10 cellular contexts compared by ENCODE assay signal in genomic region chr5:138545919-138546562, GRCh38. TPM values are rescaled to one million over a fixed set of nuclear protein-coding genes. Genes with fewer than 3 reads are reported as not detected.
DNase-seq lines count a peak whose midpoint lies in the region; ATAC-seq and TF ChIP-seq lines count a peak whose summit lies in the region.
"Had no signal": no experiment of that assay in that cellular context is flagged by ENCODE, and none has a peak within 500 bp of the region (broad histone marks: within the 10 kb centered on the region; RNA-seq: fewer than 3 reads in every experiment).

No MANE protein-coding gene starts in this region.

- no peaks in the 10 kb centered on the region for H3K9me3 Mint-ChIP-seq in activated CD4-positive, alpha-beta T cell treated with anti-CD3 and anti-CD28 coated beads for 36 hours (ENCODE audit: low read depth)
- H3K9me3 Mint-ChIP-seq in activated CD4-positive, alpha-beta T cell treated with anti-CD3 and anti-CD28 coated beads, Interleukin-2, amount 10 ng/mL, durations not matched to agents 7 days and 5 days, result no peaks in the 10 kb centered on the region
- H3K9me3 Mint-ChIP-seq in central memory CD8-positive, alpha-beta T cell, result no peaks in the 10 kb centered on the region

- peaks cover 48% of the 10 kb centered on the region for H3K4me1 Mint-ChIP-seq in activated CD4-positive, alpha-beta T cell treated with anti-CD3 and anti-CD28 coated beads for 36 hours
- H3K4me1 Mint-ChIP-seq in activated CD4-positive, alpha-beta T cell treated with anti-CD3 and anti-CD28 coated beads, Interleukin-2, amount 10 ng/mL, durations not matched to agents 7 days and 5 days, result peaks cover 48% of the 10 kb centered on the region
- peaks cover 56% of the 10 kb centered on the region for H3K4me1 Mint-ChIP-seq in central memory CD8-positive, alpha-beta T cell

- peaks cover 26% of the 10 kb centered on the region for H3K4me1 ChIP-seq in PC-3 (ENCODE audit: insufficient read depth, low read length)
- H3K4me1 ChIP-seq in osteoblast (ENCODE audit: insufficient read depth, low read length), result peaks cover 30% of the 10 kb centered on the region
- peaks cover 0 to 65% (median 28%) of the 10 kb centered on the region in 4 donors for H3K4me1 ChIP-seq in tibial nerve

- TF ChIP-seq POLR2A in tibial nerve (IDR thresholded peaks at IDR 0.05), result no peak

- H3K27me3 ChIP-seq in PC-3 (ENCODE audit: low read length) (no peaks in the 10 kb centered on the region), osteoblast (ENCODE audit: insufficient read depth, low read length) (no peaks in the 10 kb centered on the region), tibial nerve (no peaks in the 10 kb centered on the region), WERI-Rb-1 (ENCODE audit: insufficient read depth, low read depth, severe bottlenecking) (no peaks in the 10 kb centered on the region)

- ATAC-seq in activated CD4-positive, alpha-beta T cell treated with anti-CD3 and anti-CD28 coated beads for 36 hours, result no peak
- ATAC-seq in PC-3, result no peak
- no peak for ATAC-seq in central memory CD8-positive, alpha-beta T cell (replicated peaks; ENCODE audit: extremely low read depth, poor library complexity, severe bottlenecking)
- ATAC-seq: A549 had no signal

- CTCF ChIA-PET in activated CD4-positive, alpha-beta T cell treated with anti-CD3 and anti-CD28 coated beads for 36 hours (lab: Charles Lee), result interaction anchor here (0.6 to 3.9 kb wide), 4 partner anchors 10 to 1559 kb away, joined by 3 to 19 read pairs (median 6); no protein-coding TSS in a partner anchor
- CTCF ChIA-PET in activated CD4-positive, alpha-beta T cell treated with anti-CD3 and anti-CD28 coated beads, Interleukin-2, amount 10 ng/mL, durations not matched to agents 7 days and 5 days (lab: Charles Lee), result interaction anchor here (0.7 to 2.0 kb wide), 3 partner anchors 9 to 96 kb away, joined by 3 to 4 read pairs (median 4); partner anchors contain the start of gene HSPA9
- CTCF ChIA-PET in PC-3 (lab: Charles Lee), result no interaction called here

- POLR2A ChIA-PET in activated CD4-positive, alpha-beta T cell treated with anti-CD3 and anti-CD28 coated beads for 36 hours (lab: Charles Lee), result interaction anchor here (0.7 kb wide), 1 partner anchor 64 kb away, joined by 3 read pairs; no protein-coding TSS in a partner anchor
- POLR2A ChIA-PET in activated CD4-positive, alpha-beta T cell treated with anti-CD3 and anti-CD28 coated beads, Interleukin-2, amount 10 ng/mL, durations not matched to agents 7 days and 5 days (lab: Charles Lee), result interaction anchor here (0.6 kb wide), 1 partner anchor 80 kb away, joined by 6 read pairs; the partner anchor contains the start of gene EGR1
- POLR2A ChIA-PET in PC-3 (lab: Charles Lee; ENCODE audit: unreplicated experiment), result no interaction called here

- H3K27ac Mint-ChIP-seq in activated CD4-positive, alpha-beta T cell treated with anti-CD3 and anti-CD28 coated beads for 36 hours, result no peak overlapping the region
- no peak overlapping the region for H3K27ac Mint-ChIP-seq in activated CD4-positive, alpha-beta T cell treated with anti-CD3 and anti-CD28 coated beads, Interleukin-2, amount 10 ng/mL, durations not matched to agents 7 days and 5 days
- H3K27ac Mint-ChIP-seq in central memory CD8-positive, alpha-beta T cell (ENCODE audit: low read depth), result peak overlapping the region; percentile 99

- no peaks in the 10 kb centered on the region for H3K27me3 Mint-ChIP-seq in activated CD4-positive, alpha-beta T cell treated with anti-CD3 and anti-CD28 coated beads for 36 hours
- H3K27me3 Mint-ChIP-seq in activated CD4-positive, alpha-beta T cell treated with anti-CD3 and anti-CD28 coated beads, Interleukin-2, amount 10 ng/mL, durations not matched to agents 7 days and 5 days, result no peaks in the 10 kb centered on the region
- H3K27me3 Mint-ChIP-seq in central memory CD8-positive, alpha-beta T cell, result no peaks in the 10 kb centered on the region

- H3K9me3 ChIP-seq in PC-3 (ENCODE audit: low read length) (no peaks in the 10 kb centered on the region), osteoblast (ENCODE audit: low read depth, low read length) (no peaks in the 10 kb centered on the region), tibial nerve (no peaks in the 10 kb centered on the region), WERI-Rb-1 (ENCODE audit: severe bottlenecking) (no peaks in the 10 kb centered on the region)
- H3K9me3 ChIP-seq: A549 had no signal

- H3K9me2 ChIP-seq in PC-3 (replicated peaks; ENCODE audit: low read length), result no peaks in the 10 kb centered on the region

- intact Hi-C loops in activated CD4-positive, alpha-beta T cell treated with anti-CD3 and anti-CD28 coated beads for 36 hours (cut with DNase I, micrococcal nuclease), result no loop called here
- intact Hi-C loops in PC-3 (cut with micrococcal nuclease), result loop anchor here (5.0 kb wide), 1 partner anchor 94 kb away; no protein-coding TSS in a partner anchor

- no peak overlapping the region for H3K27ac ChIP-seq in PC-3 (ENCODE audit: low read length)
- peak overlapping the region; percentile 62 for H3K27ac ChIP-seq in osteoblast (ENCODE audit: low read depth, low read length)
- H3K27ac ChIP-seq in tibial nerve, result no peak overlapping the region
- no peak overlapping the region for H3K27ac ChIP-seq in WERI-Rb-1
- H3K27ac ChIP-seq: A549 had no signal

- H2AFZ ChIP-seq in PC-3 (ENCODE audit: low read length), result no peak overlapping the region
- no peak overlapping the region for H2AFZ ChIP-seq in osteoblast (ENCODE audit: low read length)

- peak overlapping the region; percentile 21 for H3K4me3 Mint-ChIP-seq in activated CD4-positive, alpha-beta T cell treated with anti-CD3 and anti-CD28 coated beads for 36 hours
- no peak overlapping the region for H3K4me3 Mint-ChIP-seq in activated CD4-positive, alpha-beta T cell treated with anti-CD3 and anti-CD28 coated beads, Interleukin-2, amount 10 ng/mL, durations not matched to agents 7 days and 5 days
- no peak overlapping the region for H3K4me3 Mint-ChIP-seq in central memory CD8-positive, alpha-beta T cell

- H4K20me1 ChIP-seq in PC-3 (ENCODE audit: low read length) (peaks cover 12% of the 10 kb centered on the region), osteoblast (ENCODE audit: insufficient read depth, low read length) (peaks cover 20% of the 10 kb centered on the region)

- H3F3A ChIP-seq in PC-3 (ENCODE audit: low read length, unreplicated experiment), result no peaks in the 10 kb centered on the region

- WGBS in tibial nerve, 2 donors, result 81 to 85% methylated on average over 6 of the region's 6 CpGs

- H3K36me3 Mint-ChIP-seq in activated CD4-positive, alpha-beta T cell treated with anti-CD3 and anti-CD28 coated beads for 36 hours (ENCODE audit: low read depth), result peaks cover 36% of the 10 kb centered on the region
- H3K36me3 Mint-ChIP-seq in activated CD4-positive, alpha-beta T cell treated with anti-CD3 and anti-CD28 coated beads, Interleukin-2, amount 10 ng/mL, durations not matched to agents 7 days and 5 days (ENCODE audit: low read depth), result peaks cover 15% of the 10 kb centered on the region
- peaks cover 38% of the 10 kb centered on the region for H3K36me3 Mint-ChIP-seq in central memory CD8-positive, alpha-beta T cell (ENCODE audit: insufficient read depth)

- H3K4me3 ChIP-seq in PC-3 (ENCODE audit: low read length) (no peak overlapping the region), osteoblast (ENCODE audit: insufficient read depth, low read length) (no peak overlapping the region), tibial nerve (no peak overlapping the region), WERI-Rb-1 (ENCODE audit: low read depth, low read length) (no peak overlapping the region)
- H3K4me3 ChIP-seq: A549 had no signal

- no peak for DNase-seq in activated CD4-positive, alpha-beta T cell treated with anti-CD3 and anti-CD28 coated beads for 36 hours
- no peak for DNase-seq in activated CD4-positive, alpha-beta T cell treated with anti-CD3 and anti-CD28 coated beads, Interleukin-2, amount 10 ng/mL, durations not matched to agents 7 days and 5 days
- no peak for DNase-seq in PC-3
- no peak for DNase-seq in central memory CD8-positive, alpha-beta T cell (ENCODE audit: low spot score in 2 of 2)
- peak; percentile 82 for DNase-seq in osteoblast (ENCODE audit: insufficient read length, low spot score, missing footprints)
- no peak for DNase-seq in medulla oblongata (ENCODE audit: extremely low spot score)
- no peak for DNase-seq in tibial nerve (ENCODE audit: low spot score in 2 of 2)
- DNase-seq in WERI-Rb-1, result no peak
- DNase-seq: NCI-H2081 had no signal

- H3K4me2 ChIP-seq in PC-3 (ENCODE audit: low read length), result peak overlapping the region; percentile 91; the same call in 1 of the 2 replicates
- peak overlapping the region; percentile 41 for H3K4me2 ChIP-seq in osteoblast (ENCODE audit: insufficient read depth, low read length)

- no peaks in the 10 kb centered on the region; the same call in 1 of the 2 replicates for H3K36me3 ChIP-seq in PC-3 (ENCODE audit: low read depth, low read length)
- H3K36me3 ChIP-seq in osteoblast (ENCODE audit: insufficient read depth, low read length), result peaks cover 1% of the 10 kb centered on the region
- H3K36me3 ChIP-seq in tibial nerve, result no peaks in the 10 kb centered on the region
- peaks cover 24% of the 10 kb centered on the region for H3K36me3 ChIP-seq in WERI-Rb-1

- TF ChIP-seq CTCF in PC-3 (conservative IDR thresholded peaks at IDR 0.05; ENCODE audit: low read depth, low read length) (no peak), osteoblast (IDR thresholded peaks at IDR 0.05; ENCODE audit: extremely low read depth, low read depth, low read length) (no peak), tibial nerve (IDR thresholded peaks at IDR 0.05) (no peak), WERI-Rb-1 (IDR thresholded peaks at IDR 0.05; ENCODE audit: low read depth, low read length) (no peak)

- H3K79me2 ChIP-seq in PC-3 (ENCODE audit: low read length) (peaks cover 76% of the 10 kb centered on the region), osteoblast (ENCODE audit: insufficient read depth, low read length) (peaks cover 89% of the 10 kb centered on the region)

- no peak overlapping the region for H3K9ac ChIP-seq in PC-3 (ENCODE audit: low read length)

- BruUV-seq in PC-3 (replicated peaks; lab: Mats Ljungman, UMichigan), result no TSS peak

- no peak for TF ChIP-seq EP300 in tibial nerve (IDR thresholded peaks at IDR 0.05)

RNA-seq across cellular contexts. Expression of gene ETF1, which starts 3.0 kb away (rescaled TPM):
- 100 to 1,000 TPM; 140 to 156 TPM for total RNA-seq in activated CD4-positive, alpha-beta T cell treated with anti-CD3 and anti-CD28 coated beads for 36 hours
- 10 to 100 TPM; 65.3 to 72.1 TPM for total RNA-seq in activated CD4-positive, alpha-beta T cell treated with anti-CD3 and anti-CD28 coated beads, Interleukin-2, amount 10 ng/mL, durations not matched to agents 7 days and 5 days
- total RNA-seq in PC-3 (2014; rRNA removed) (57.3 and 64.1 TPM in 2 replicates), osteoblast (113 and 116 TPM in 2 replicates), tibial nerve (10 to 100 TPM; 48.4 to 80.1 (median 58.6) TPM)

RNA-seq across cellular contexts. Expression of gene HSPA9, which starts 29.2 kb away (rescaled TPM):
- total RNA-seq in activated CD4-positive, alpha-beta T cell treated with anti-CD3 and anti-CD28 coated beads for 36 hours, result 100 to 1,000 TPM; 431 to 466 TPM
- 100 to 1,000 TPM; 168 to 171 TPM for total RNA-seq in activated CD4-positive, alpha-beta T cell treated with anti-CD3 and anti-CD28 coated beads, Interleukin-2, amount 10 ng/mL, durations not matched to agents 7 days and 5 days
- total RNA-seq in PC-3 (2014; rRNA removed), result 346 and 432 TPM in 2 replicates
- 499 and 624 TPM in 2 replicates for total RNA-seq in osteoblast
- total RNA-seq in tibial nerve, result 100 to 1,000 TPM; 154 to 230 (median 201) TPM
